ENCODE assay signal across 17 cellular contexts in the genomic region with DNA sequence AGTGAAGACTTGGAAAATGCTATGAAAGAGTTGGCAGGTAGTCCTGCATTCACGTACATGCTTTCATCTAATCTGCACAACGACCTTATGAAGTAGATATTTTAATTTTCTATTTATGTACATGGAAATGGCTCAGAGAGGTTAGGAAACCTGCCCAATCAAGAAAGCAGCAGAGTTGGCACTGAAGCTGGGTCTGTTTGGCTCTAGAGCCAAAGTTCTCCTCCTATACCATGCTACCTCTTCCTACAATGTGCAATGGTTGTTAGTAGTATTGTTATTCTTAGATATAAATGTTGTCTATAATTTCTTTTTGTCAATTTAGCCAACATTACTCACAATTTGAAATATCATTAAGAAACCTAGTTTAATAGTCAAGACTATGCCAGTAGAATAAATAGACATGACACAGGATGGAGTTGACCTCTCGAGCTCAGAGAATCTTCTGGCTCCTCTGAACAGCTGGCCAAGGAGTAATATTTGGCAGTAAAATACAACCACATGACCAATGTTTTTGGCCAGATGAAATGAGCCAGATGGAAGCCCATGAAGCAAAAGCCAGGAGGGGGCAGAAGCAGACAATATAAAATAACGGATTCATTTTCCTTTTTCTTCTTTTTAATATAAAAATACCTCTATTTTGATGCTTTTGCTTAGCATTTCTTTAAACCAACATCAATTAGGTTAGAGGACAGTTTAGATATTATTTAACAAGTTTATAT.
DNase-seq lines count a peak whose midpoint lies in the region; ATAC-seq, FAIRE-seq and TF ChIP-seq lines count a peak whose summit lies in the region.
"Had no signal": no experiment of that assay in that cellular context is flagged by ENCODE, and none has a peak within 500 bp of the region (broad histone marks: within the 10 kb centered on the region; RNA-seq: fewer than 3 reads in every experiment).

No MANE protein-coding gene starts in this region.

- H3K36me3 ChIP-seq in liver (ENCODE audit: control insufficient read depth in 4 of 4, insufficient read depth in 3 of 4, low read depth in 1 of 4, low read length in 3 of 4) (no peaks in the 10 kb centered on the region), HepG2 (replicated peaks in 1 of 2; ENCODE audit: control insufficient read depth in 1 of 2, insufficient read depth in 2 of 2, low read length in 2 of 2) (no peaks in the 10 kb centered on the region)

- H4K20me1 ChIP-seq in HepG2 (ENCODE audit: insufficient read depth, low read length): no peaks in the 10 kb centered on the region

- no peak overlapping the region for H2AFZ ChIP-seq in HepG2 (ENCODE audit: low read length)

- BruUV-seq in HepG2 (replicated peaks; lab: Mats Ljungman, UMichigan): no TSS peak

- H3K4me1 ChIP-seq in liver (ENCODE audit: control insufficient read depth in 4 of 4, insufficient read depth in 4 of 4, low read length in 3 of 4) (peaks cover 0 to 2% (median 0%) of the 10 kb centered on the region in 4 donors), HepG2 (ENCODE audit: insufficient read depth, low read length) (no peaks in the 10 kb centered on the region)

- TF ChIP-seq RAD21 in liver (IDR thresholded peaks at IDR 0.05) (peak; percentile 30 to 35), HepG2 (CRISPR knock-in tag; IDR thresholded peaks at IDR 0.05) (no peak)

- no peak for TF ChIP-seq POLR2A in HepG2 (IDR thresholded peaks at IDR 0.05; ENCODE audit: insufficient read depth in 1 of 2, low read depth in 2 of 2, low read length in 2 of 2)

- in situ Hi-C loops in HepG2 (cut with HindIII; ENCODE audit: extremely low pct_ligation_motif_present, low pct_unique_long_range_greater_than_20kb): loop anchor here (25.0 kb wide), 1 partner anchor 464 kb away; no protein-coding TSS in a partner anchor

- 0 out of 2 replicates have a peak, but pooled peaks cover 5% of the 10 kb centered on the region for H3K4me1 Mint-ChIP-seq in WTC11
- H3K4me1 Mint-ChIP-seq: activated CD4-positive, alpha-beta T cell treated with anti-CD3 and anti-CD28 coated beads, Interleukin-2, amount 10 ng/mL, durations not matched to agents 24 days and 14 days; stimulated activated naive CD8-positive, alpha-beta T cell treated with anti-CD3 and anti-CD28 coated beads, Interleukin-15, amount 100 ng/mL, for 72 hours had no signal

- H3K9me3 Mint-ChIP-seq in WTC11: no peaks in the 10 kb centered on the region
- H3K9me3 Mint-ChIP-seq: activated CD4-positive, alpha-beta T cell treated with anti-CD3 and anti-CD28 coated beads, Interleukin-2, amount 10 ng/mL, durations not matched to agents 24 days and 14 days; natural killer cell treated with Interleukin-12 subunit alpha and Interleukin-12 subunit beta and Interleukin-15 and Interleukin-18, amount 100 ng/mL, for 72 hours; stimulated activated naive CD8-positive, alpha-beta T cell treated with anti-CD3 and anti-CD28 coated beads, Interleukin-15, amount 100 ng/mL, for 72 hours had no signal

- H3K4me3 ChIP-seq in liver (ENCODE audit: low read depth in 1 of 3, low read length in 3 of 3) (no peak overlapping the region), HepG2 (replicated peaks in 1 of 3; ENCODE audit: insufficient read depth in 1 of 3, low read depth in 2 of 3, low read length in 3 of 3) (no peak overlapping the region), fibroblast of villous mesenchyme (ENCODE audit: low read depth, low read length) (no peak overlapping the region)

- no peak overlapping the region for H3K4me2 ChIP-seq in HepG2 (ENCODE audit: low read depth, low read length)

- FAIRE-seq in HepG2 (lab: Jason Lieb, UNC): no peak
- FAIRE-seq: GM12891 had no signal

- H3K36me3 Mint-ChIP-seq in WTC11: no peaks in the 10 kb centered on the region
- H3K36me3 Mint-ChIP-seq: natural killer cell treated with Interleukin-12 subunit alpha and Interleukin-12 subunit beta and Interleukin-15 and Interleukin-18, amount 100 ng/mL, for 72 hours had no signal

- H3K9me3 ChIP-seq in liver (ENCODE audit: control insufficient read depth in 4 of 4, low read length in 3 of 4): no peaks in the 10 kb centered on the region
- no peaks in the 10 kb centered on the region for H3K9me3 ChIP-seq in HepG2 (ENCODE audit: low read length)

- TF ChIP-seq EP300 in HepG2 (IDR thresholded peaks at IDR 0.05; ENCODE audit: low read depth in 2 of 2, low read length in 2 of 2) (no peak), HepG2 (CRISPR knock-in tag; IDR thresholded peaks at IDR 0.05; ENCODE audit: borderline replicate concordance) (no peak)

- POLR2A ChIA-PET in HepG2 (lab: Yijun Ruan, JAX) (no interaction called here), WTC11 (lab: Charles Lee) (no interaction called here)

- no peaks in the 10 kb centered on the region for H3K27me3 ChIP-seq in liver (ENCODE audit: control insufficient read depth in 4 of 4, insufficient read depth in 4 of 4, low read length in 3 of 4)
- no peaks in the 10 kb centered on the region for H3K27me3 ChIP-seq in HepG2 (ENCODE audit: control insufficient read depth in 1 of 2, insufficient read depth in 2 of 2, low read length in 2 of 2)

- CTCF ChIA-PET in HepG2 (lab: Yijun Ruan, JAX; ENCODE audit: low intra/inter-chr PET ratio, low total read pairs): no interaction called here
- CTCF ChIA-PET in WTC11 (lab: Charles Lee): interaction anchor here (1.6 kb wide), 1 partner anchor 17 kb away, joined by 4 read pairs; no protein-coding TSS in a partner anchor

- no peak overlapping the region for H3K27ac ChIP-seq in liver (ENCODE audit: low read depth in 1 of 2, low read length in 2 of 2)
- no peak overlapping the region for H3K27ac ChIP-seq in HepG2 (ENCODE audit: extremely low read length, insufficient read depth, low read length)

- H3K4me3 Mint-ChIP-seq in WTC11: no peak overlapping the region
- H3K4me3 Mint-ChIP-seq: activated CD4-positive, alpha-beta T cell treated with anti-CD3 and anti-CD28 coated beads, Interleukin-2, amount 10 ng/mL, durations not matched to agents 24 days and 14 days; natural killer cell treated with Interleukin-12 subunit alpha and Interleukin-12 subunit beta and Interleukin-15 and Interleukin-18, amount 100 ng/mL, for 72 hours; stimulated activated naive CD8-positive, alpha-beta T cell treated with anti-CD3 and anti-CD28 coated beads, Interleukin-15, amount 100 ng/mL, for 72 hours had no signal

- H3K27ac Mint-ChIP-seq in WTC11: no peak overlapping the region
- H3K27ac Mint-ChIP-seq: activated CD4-positive, alpha-beta T cell treated with anti-CD3 and anti-CD28 coated beads, Interleukin-2, amount 10 ng/mL, durations not matched to agents 24 days and 14 days; natural killer cell treated with Interleukin-12 subunit alpha and Interleukin-12 subunit beta and Interleukin-15 and Interleukin-18, amount 100 ng/mL, for 72 hours; stimulated activated naive CD8-positive, alpha-beta T cell treated with anti-CD3 and anti-CD28 coated beads, Interleukin-15, amount 100 ng/mL, for 72 hours had no signal

- no peak for ATAC-seq in HepG2
- peak; percentile 41 for ATAC-seq in omental fat pad (ENCODE audit: low FRiP score)
- no peak for ATAC-seq in HG03442 (IDR thresholded peaks at IDR 0.05; ENCODE audit: unreplicated experiment)
- no peak for ATAC-seq in esophagus mucosa
- no peak for ATAC-seq in WTC11
- ATAC-seq: natural killer cell treated with Interleukin-12 subunit alpha and Interleukin-12 subunit beta and Interleukin-15 and Interleukin-18, amount 100 ng/mL, for 72 hours; stimulated activated naive CD8-positive, alpha-beta T cell treated with anti-CD3 and anti-CD28 coated beads, Interleukin-15, amount 100 ng/mL, for 72 hours had no signal

- no peaks in the 10 kb centered on the region for H3K27me3 Mint-ChIP-seq in WTC11 (ENCODE audit: low read depth)

- no peaks in the 10 kb centered on the region for H3K79me2 ChIP-seq in HepG2 (ENCODE audit: insufficient read depth, low read length)

- DNase-seq in HepG2 (ENCODE audit: low spot score): no peak
- DNase-seq in fibroblast of villous mesenchyme (ENCODE audit: low read depth): peak; percentile 79
- DNase-seq in omental fat pad (ENCODE audit: low spot score): no peak
- DNase-seq in stimulated activated CD4-positive, alpha-beta T cell treated with anti-CD3 and anti-CD28 coated beads, Interleukin-1b, Interleukin-23, amount 100 ng/mL, for 48 hours: no peak
- no peak for DNase-seq in WTC11 (ENCODE audit: low spot score)
- DNase-seq: ACHN; activated CD4-positive, alpha-beta T cell treated with anti-CD3 and anti-CD28 coated beads, Interleukin-2, amount 10 ng/mL, durations not matched to agents 24 days and 14 days; activated effector memory CD4-positive, alpha-beta T cell treated with Interleukin-2 at 50 U/mL for 16 hours; DMS153; NCI-H510A treated with DMSO at 0.1 percent for 48 hours; stimulated activated CD4-positive, alpha-beta T cell treated with anti-CD3 and anti-CD28 coated beads, Interleukin-4, amount 100 ng/mL, for 1 hour; stimulated activated naive CD8-positive, alpha-beta T cell treated with anti-CD3 and anti-CD28 coated beads, Interleukin-15, amount 100 ng/mL, for 72 hours had no signal

- H3K9ac ChIP-seq in liver (ENCODE audit: low read depth in 1 of 2, low read length in 2 of 2) (no peak overlapping the region), HepG2 (ENCODE audit: insufficient read depth, low read depth, low read length) (no peak overlapping the region)

- TF ChIP-seq CTCF in liver (IDR thresholded peaks at IDR 0.05; ENCODE audit: low read depth, low read length, missing input control) (no peak), HepG2 (CRISPR knock-in tag; IDR thresholded peaks at IDR 0.05) (no peak), fibroblast of villous mesenchyme (IDR thresholded peaks at IDR 0.05; ENCODE audit: insufficient read depth, low read depth, low read length) (peak; percentile 32), omental fat pad (IDR thresholded peaks at IDR 0.05) (no peak), WTC11 (IDR thresholded peaks at IDR 0.05) (no peak)

- intact Hi-C loops in HepG2 (cut with micrococcal nuclease; ENCODE audit: unreplicated experiment): no loop called here

- 68% methylated on average over 4 of the region's 4 CpGs for WGBS in liver
- WGBS in HepG2 (ENCODE audit: low lambda C conversion rate): 34% methylated on average over 4 of the region's 4 CpGs

TF ChIP-seq in liver, 16 proteins besides CTCF, POLR2A, EP300 and RAD21 (continues in another document):
- peak; percentile 76 for TF ChIP-seq NR2F2 (IDR thresholded peaks at IDR 0.05)

TF ChIP-seq in HepG2, 621 proteins besides CTCF, POLR2A, EP300 and RAD21 (continues in another document):
- no peak for TF ChIP-seq CCAR2 (optimal IDR thresholded peaks at IDR 0.05; ENCODE audit: low read depth, low read length)
- TF ChIP-seq U2AF2 (IDR thresholded peaks at IDR 0.05; ENCODE audit: low read depth, low read length): no peak

TF ChIP-seq in WTC11, 78 proteins besides CTCF, POLR2A, EP300 and RAD21 (continues in another document):
- no peak for TF ChIP-seq NFYB (CRISPR knock-in tag; conservative IDR thresholded peaks at IDR 0.05; ENCODE audit: low read depth)
- TF ChIP-seq CBFB (CRISPR knock-in tag; IDR thresholded peaks at IDR 0.05; ENCODE audit: low read depth): no peak
- TF ChIP-seq ETV6 (CRISPR knock-in tag; IDR thresholded peaks at IDR 0.05): no peak
- no peak for TF ChIP-seq SP1 (CRISPR knock-in tag; conservative IDR thresholded peaks at IDR 0.05)
